In genomic region chr2:89797320-89798038, GRCh38 we compare ENCODE assay signal across 25 cellular contexts.
"Had no signal": no experiment of that assay in that cellular context is flagged by ENCODE, and none has a peak within 500 bp of the region (broad histone marks: within the 10 kb centered on the region; RNA-seq: fewer than 3 reads in every experiment).

No MANE protein-coding gene starts in this region.

- H3K4me1 Mint-ChIP-seq: immature natural killer cell, mesothelial cell of epicardium, naive B cell had no signal

- H3K4me2 ChIP-seq: hepatocyte had no signal

- H3K36me3 ChIP-seq: colonic mucosa, esophagus muscularis mucosa, gastroesophageal sphincter, heart left ventricle, left lung, lower lobe of right lung had no signal

- H3K79me2 ChIP-seq: hepatocyte had no signal

- H3K27me3 ChIP-seq: colonic mucosa, esophagus muscularis mucosa, foreskin keratinocyte, gastroesophageal sphincter, heart left ventricle, hepatocyte, left lung had no signal

- H2AFZ ChIP-seq: hepatocyte had no signal

- H3K4me3 Mint-ChIP-seq: dendritic cell treated with granulocyte-macrophage colony-stimulating factor and Interleukin-4, amounts not matched to agents 40 ng/mL and 50 ng/mL, for 4 days; effector memory CD8-positive, alpha-beta T cell; mesothelial cell of epicardium; naive B cell had no signal

- H3K27ac Mint-ChIP-seq: dendritic cell treated with granulocyte-macrophage colony-stimulating factor and Interleukin-4, amounts not matched to agents 40 ng/mL and 50 ng/mL, for 4 days; effector memory CD8-positive, alpha-beta T cell; immature natural killer cell; mesothelial cell of epicardium; naive B cell had no signal

- DNase-seq: colonic mucosa; cortex of kidney; effector CD8-positive, alpha-beta T cell; effector memory CD8-positive, alpha-beta T cell; foreskin keratinocyte; heart left ventricle; hypothalamus; immature natural killer cell; islet precursor cell; kidney; kidney glomerular epithelial cell; left colon; left lung; left ventricle myocardium superior; lower lobe of right lung; mesenchymal stem cell; mucosa of descending colon; naive B cell had no signal

- H3K27ac ChIP-seq: colonic mucosa, esophagus muscularis mucosa, foreskin keratinocyte, gastroesophageal sphincter, heart left ventricle, hepatocyte, left lung, lower lobe of right lung had no signal

- H3K9me3 ChIP-seq: colonic mucosa had no signal

- FAIRE-seq: endothelial cell of umbilical vein, frontal cortex, kidney had no signal

- ATAC-seq: effector memory CD8-positive, alpha-beta T cell; foreskin keratinocyte; gastroesophageal sphincter; heart left ventricle; left colon; left lung; left ventricle myocardium superior; lower lobe of right lung; mucosa of descending colon had no signal

- H3K4me3 ChIP-seq: colonic mucosa, esophagus muscularis mucosa, gastroesophageal sphincter, heart left ventricle, hepatocyte, left lung, lower lobe of right lung, mucosa of descending colon had no signal

- H3K4me1 ChIP-seq: colonic mucosa, esophagus muscularis mucosa, foreskin keratinocyte, gastroesophageal sphincter, heart left ventricle, left lung, lower lobe of right lung had no signal

- H3K27me3 Mint-ChIP-seq: dendritic cell treated with granulocyte-macrophage colony-stimulating factor and Interleukin-4, amounts not matched to agents 40 ng/mL and 50 ng/mL, for 4 days; effector memory CD8-positive, alpha-beta T cell; naive B cell had no signal
